Comparison of ENCODE assay signal across 11 cellular contexts in the genomic region with DNA sequence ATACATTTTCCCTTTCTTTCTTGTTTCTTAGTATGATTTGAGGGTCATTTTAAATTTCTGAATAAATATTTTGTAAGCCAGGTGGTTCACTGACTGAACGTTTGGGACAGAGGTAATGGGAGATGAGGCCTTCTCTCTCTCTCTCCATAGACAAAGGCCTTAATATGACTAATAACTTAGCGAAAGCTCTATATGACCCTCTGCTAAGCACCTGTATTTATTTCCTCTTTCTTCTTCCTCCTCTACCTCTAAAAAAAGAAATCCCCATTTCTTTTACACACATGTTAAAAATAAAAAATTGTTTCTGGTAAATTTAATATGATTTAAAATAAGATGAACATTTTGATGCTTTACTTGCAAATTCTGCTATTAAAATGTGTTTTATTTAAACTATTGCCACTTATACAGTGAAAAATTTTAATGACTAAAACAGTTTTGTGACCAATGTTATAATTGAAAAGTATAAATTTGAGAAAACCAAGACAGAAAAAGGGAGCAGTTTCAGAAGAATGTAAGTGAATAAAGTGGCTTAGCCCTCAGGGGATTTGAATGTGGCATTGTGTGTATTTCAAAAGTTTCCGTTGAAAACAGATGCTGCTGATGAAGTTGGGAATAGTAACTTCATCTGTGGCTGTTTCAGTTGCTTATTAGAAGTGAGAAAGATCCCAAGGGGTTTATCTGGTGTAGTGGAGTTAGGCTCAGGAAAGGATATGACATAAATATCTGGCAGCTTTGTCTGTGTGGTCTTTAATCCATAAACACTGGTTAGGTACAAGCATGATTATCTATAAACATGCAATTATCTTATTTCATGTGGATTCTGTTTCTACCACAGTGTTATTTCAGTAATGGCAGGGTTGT.
DNase-seq lines count a peak whose midpoint lies in the region; ATAC-seq and TF ChIP-seq lines count a peak whose summit lies in the region.
"Had no signal": no experiment of that assay in that cellular context is flagged by ENCODE, and none has a peak within 500 bp of the region (broad histone marks: within the 10 kb centered on the region; RNA-seq: fewer than 3 reads in every experiment).

No MANE protein-coding gene starts in this region.

- no peak overlapping the region for H3K9ac ChIP-seq in SK-N-SH

- intact Hi-C loops in OCI-LY7 (cut with micrococcal nuclease; ENCODE audit: unreplicated experiment) (loop anchor here (1.0 to 5.0 kb wide), 8 partner anchors 8 to 259 kb away; a partner anchor contains a TSS), ascending aorta (cut with DNase I) (no loop called here)
- intact Hi-C loops in CD4-positive, alpha-beta T cell (cut with DNase I, micrococcal nuclease) = loop anchor here in 1 of 2 experiments (10.0 kb wide), 1 partner anchor 129 kb away; no protein-coding TSS in a partner anchor

- H3K79me2 ChIP-seq in SK-N-SH (ENCODE audit: insufficient read depth) = peaks cover 28% of the 10 kb centered on the region
- peaks cover 91% of the 10 kb centered on the region for H3K79me2 ChIP-seq in OCI-LY7 (ENCODE audit: insufficient read depth, low read depth, low read length)

- H3K9me2 ChIP-seq in SK-N-SH (no peaks in the 10 kb centered on the region), OCI-LY7 (ENCODE audit: insufficient read depth, low read length) (no peaks in the 10 kb centered on the region)

- H2AFZ ChIP-seq in SK-N-SH (ENCODE audit: low read depth) = no peak overlapping the region; the same call in 1 of the 2 replicates
- no peak overlapping the region for H2AFZ ChIP-seq in OCI-LY7 (ENCODE audit: low read length)

- peaks cover 6 to 47% of the 10 kb centered on the region in 2 experiments; a peak in 3 of 4 replicates for H3K4me1 ChIP-seq in SK-N-SH (ENCODE audit: control insufficient read depth in 1 of 2, insufficient read depth in 2 of 2, low read depth in 1 of 2, low read length in 1 of 2)
- peaks cover 100% of the 10 kb centered on the region for H3K4me1 ChIP-seq in OCI-LY7 (ENCODE audit: insufficient read depth, low read length, poor library complexity, severe bottlenecking)
- no peaks in the 10 kb centered on the region for H3K4me1 ChIP-seq in ascending aorta

- H3K9me3 Mint-ChIP-seq in CD4-positive, alpha-beta T cell = no peaks in the 10 kb centered on the region

- H3K4me3 ChIP-seq in SK-N-SH (ENCODE audit: low read depth in 2 of 2, low read length in 1 of 2) = no peak overlapping the region
- H3K4me3 ChIP-seq in OCI-LY7 (ENCODE audit: low read depth, low read length, poor library complexity, severe bottlenecking) = peak overlapping the region; percentile 46
- H3K4me3 ChIP-seq in ascending aorta = no peak overlapping the region

- TF ChIP-seq CTCF in SK-N-SH (IDR thresholded peaks at IDR 0.05) (no peak), OCI-LY7 (conservative IDR thresholded peaks at IDR 0.05; ENCODE audit: low read length) (no peak), ascending aorta (IDR thresholded peaks at IDR 0.05) (no peak)
- TF ChIP-seq CTCF in CD4-positive, alpha-beta T cell (IDR thresholded peaks at IDR 0.05) = no peak

- CTCF ChIA-PET in SK-N-SH (lab: Yijun Ruan, JAX) = interaction anchor here (1.3 kb wide), 1 partner anchor 21 kb away, joined by 4 read pairs; no protein-coding TSS in a partner anchor
- CTCF ChIA-PET in OCI-LY7 (lab: Charles Lee; ENCODE audit: unreplicated experiment) = interaction anchor here (0.6 kb wide), 1 partner anchor 428 kb away, joined by 3 read pairs; no protein-coding TSS in a partner anchor
- CTCF ChIA-PET in CD4-positive, alpha-beta T cell (lab: Charles Lee) = no interaction called here

- H3K4me1 Mint-ChIP-seq in CD4-positive, alpha-beta T cell (ENCODE audit: low read depth) = peaks cover 72% of the 10 kb centered on the region

- H3K27me3 ChIP-seq in SK-N-SH (ENCODE audit: insufficient read depth) (no peaks in the 10 kb centered on the region), ascending aorta (no peaks in the 10 kb centered on the region)
- no peaks in the 10 kb centered on the region for H3K27me3 ChIP-seq in CD4-positive, alpha-beta T cell (ENCODE audit: control insufficient read depth, insufficient read depth, low read length)

- TF ChIP-seq EP300 in SK-N-SH (IDR thresholded peaks at IDR 0.05; ENCODE audit: borderline replicate concordance in 1 of 2, low read depth in 1 of 2, low read length in 1 of 2) = 0 out of 4 replicates have a peak, but pooled peaks of 1 of the 2 experiments have one; percentile 13

- peaks cover 9% of the 10 kb centered on the region for H3K36me3 Mint-ChIP-seq in CD4-positive, alpha-beta T cell (ENCODE audit: low read depth)

- no TSS peak for BruUV-seq in OCI-LY7 (replicated peaks; lab: Mats Ljungman, UMichigan)

- peaks cover 33% of the 10 kb centered on the region for H3F3A ChIP-seq in SK-N-SH (replicated peaks; ENCODE audit: insufficient read depth)

- POLR2A ChIA-PET in SK-N-SH (lab: Yijun Ruan, JAX) = no interaction called here
- POLR2A ChIA-PET in OCI-LY7 (lab: Charles Lee) = interaction anchor here (0.8 to 15.1 kb wide), 14 partner anchors 8 to 259 kb away, joined by 4 to 269 read pairs (median 7); no protein-coding TSS in a partner anchor
- POLR2A ChIA-PET in CD4-positive, alpha-beta T cell (lab: Charles Lee) = no interaction called here

- H3K4me2 ChIP-seq in SK-N-SH (no peak overlapping the region), OCI-LY7 (ENCODE audit: low read length) (peak overlapping the region; percentile 73)

- ATAC-seq in SK-N-SH treated with all-trans-retinoic acid at 6 μM for 48 hours (no peak), HG02840 (IDR thresholded peaks at IDR 0.05; ENCODE audit: low FRiP score, unreplicated experiment) (peak; percentile 54)
- no peak for ATAC-seq in CD4-positive, alpha-beta T cell (ENCODE audit: poor library complexity)

- TF ChIP-seq RAD21 in SK-N-SH (IDR thresholded peaks at IDR 0.05; ENCODE audit: low read length) = no peak

- DNase-seq in SK-N-SH (peak; percentile 36), OCI-LY7 (ENCODE audit: low spot score) (peak; percentile 97), retina (peak; percentile 16), ascending aorta (ENCODE audit: low spot score in 2 of 2) (no peak)
- DNase-seq in activated naive CD4-positive, alpha-beta T cell treated with anti-CD3 and anti-CD28 coated beads, Interleukin-2, amount 50 U/mL, for 16 hours = no peak
- no peak for DNase-seq in CD4-positive, alpha-beta T cell
- DNase-seq: kidney, T-helper 9 cell had no signal

- no peak overlapping the region for H3K4me3 Mint-ChIP-seq in CD4-positive, alpha-beta T cell

- H3K9me3 ChIP-seq in SK-N-SH = peaks cover 5% of the 10 kb centered on the region; the same call in 1 of the 2 replicates
- no peaks in the 10 kb centered on the region; the same call in 1 of the 2 replicates for H3K9me3 ChIP-seq in OCI-LY7 (ENCODE audit: low read length)
- no peaks in the 10 kb centered on the region for H3K9me3 ChIP-seq in CD4-positive, alpha-beta T cell (ENCODE audit: control insufficient read depth, low read length)
- H3K9me3 ChIP-seq in ascending aorta = no peaks in the 10 kb centered on the region

- H3K27me3 Mint-ChIP-seq in CD4-positive, alpha-beta T cell = no peaks in the 10 kb centered on the region

- H3K27ac ChIP-seq in SK-N-SH (ENCODE audit: low read depth in 2 of 2, low read length in 1 of 2) (peak overlapping the region in 1 of 2 experiments; percentile 53; a peak in 2 of 4 replicates), OCI-LY7 (ENCODE audit: low read depth, low read length, poor library complexity, severe bottlenecking) (peak overlapping the region; percentile 99), ascending aorta (no peak overlapping the region)
- no peak overlapping the region for H3K27ac ChIP-seq in CD4-positive, alpha-beta T cell (ENCODE audit: low read depth, low read length)
- H3K27ac ChIP-seq: C4-2B had no signal

- H4K20me1 ChIP-seq in SK-N-SH (ENCODE audit: insufficient read depth) = no peaks in the 10 kb centered on the region
- no peaks in the 10 kb centered on the region for H4K20me1 ChIP-seq in OCI-LY7 (ENCODE audit: insufficient read depth, low read length)

- H3K27ac Mint-ChIP-seq in CD4-positive, alpha-beta T cell = no peak overlapping the region

- WGBS in SK-N-SH (ENCODE audit: low lambda C conversion rate) = 60% methylated on average over 3 of the region's 3 CpGs

- H3K36me3 ChIP-seq in SK-N-SH (replicated peaks in 1 of 2; ENCODE audit: control insufficient read depth in 1 of 2, insufficient read depth in 2 of 2, low read length in 1 of 2) (no peaks in the 10 kb centered on the region), OCI-LY7 (ENCODE audit: insufficient read depth, low read length) (peaks cover 20% of the 10 kb centered on the region), ascending aorta (no peaks in the 10 kb centered on the region)

TF ChIP-seq in SK-N-SH, 30 proteins besides CTCF, POLR2A, EP300 and RAD21:
- TF ChIP-seq RCOR1 (IDR thresholded peaks at IDR 0.05; ENCODE audit: low read length) (0 out of 2 replicates have a peak, but pooled peaks have one; percentile 13), SIN3A (IDR thresholded peaks at IDR 0.05; ENCODE audit: borderline replicate concordance, low read depth, low read length) (no peak)
- TF ChIP-seq, protein P1, sequence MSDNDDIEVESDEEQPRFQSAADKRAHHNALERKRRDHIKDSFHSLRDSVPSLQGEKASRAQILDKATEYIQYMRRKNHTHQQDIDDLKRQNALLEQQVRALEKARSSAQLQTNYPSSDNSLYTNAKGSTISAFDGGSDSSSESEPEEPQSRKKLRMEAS (IDR thresholded peaks at IDR 0.05; ENCODE audit: low read depth) = no peak

TF ChIP-seq in SK-N-SH treated with all-trans-retinoic acid at 6 μM for 48 hours, 23 proteins besides CTCF, POLR2A, EP300 and RAD21 (continues in another document):
- TF ChIP-seq, protein P2, sequence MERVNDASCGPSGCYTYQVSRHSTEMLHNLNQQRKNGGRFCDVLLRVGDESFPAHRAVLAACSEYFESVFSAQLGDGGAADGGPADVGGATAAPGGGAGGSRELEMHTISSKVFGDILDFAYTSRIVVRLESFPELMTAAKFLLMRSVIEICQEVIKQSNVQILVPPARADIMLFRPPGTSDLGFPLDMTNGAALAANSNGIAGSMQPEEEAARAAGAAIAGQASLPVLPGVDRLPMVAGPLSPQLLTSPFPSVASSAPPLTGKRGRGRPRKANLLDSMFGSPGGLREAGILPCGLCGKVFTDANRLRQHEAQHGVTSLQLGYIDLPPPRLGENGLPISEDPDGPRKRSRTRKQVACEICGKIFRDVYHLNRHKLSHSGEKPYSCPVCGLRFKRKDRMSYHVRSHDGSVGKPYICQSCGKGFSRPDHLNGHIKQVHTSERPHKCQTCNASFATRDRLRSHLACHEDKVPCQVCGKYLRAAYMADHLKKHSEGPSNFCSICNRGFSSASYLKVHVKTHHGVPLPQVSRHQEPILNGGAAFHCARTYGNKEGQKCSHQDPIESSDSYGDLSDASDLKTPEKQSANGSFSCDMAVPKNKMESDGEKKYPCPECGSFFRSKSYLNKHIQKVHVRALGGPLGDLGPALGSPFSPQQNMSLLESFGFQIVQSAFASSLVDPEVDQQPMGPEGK (CRISPR knock-in tag; IDR thresholded peaks at IDR 0.05; ENCODE audit: borderline replicate concordance) = no peak
- TF ChIP-seq ZFP3 (CRISPR knock-in tag; IDR thresholded peaks at IDR 0.05) (no peak), ZNF565 (CRISPR knock-in tag; conservative IDR thresholded peaks at IDR 0.05; ENCODE audit: low read depth) (no peak)

Comparison
In these comparisons a context has a peak if more than half of its experiments do, and no peak if none do; other contexts are left out.
1. DNase-seq: peak in SK-N-SH (single experiment), OCI-LY7 (single experiment) and retina (single experiment); none in activated naive CD4-positive, alpha-beta T cell treated with anti-CD3 and anti-CD28 coated beads, Interleukin-2, amount 50 U/mL, for 16 hours (single experiment), CD4-positive, alpha-beta T cell (0 of 10) and ascending aorta (0 of 2).